8 cellular contexts compared by ENCODE assay signal in genomic region chr17:7887482-7888183, GRCh38. TPM values are rescaled to one million over a fixed set of nuclear protein-coding genes. Genes with fewer than 3 reads are reported as not detected.
DNase-seq lines count a peak whose midpoint lies in the region; TF ChIP-seq lines count a peak whose summit lies in the region.

No MANE protein-coding gene starts in this region.

- H3K9me3 ChIP-seq in HUES48 (ENCODE audit: control insufficient read depth, insufficient read depth, low read length) (no peaks in the 10 kb centered on the region), NT2/D1 (ENCODE audit: insufficient read depth, low read length) (no peaks in the 10 kb centered on the region), mononuclear cell (ENCODE audit: low read depth, low read length) (no peaks in the 10 kb centered on the region)

- H3K36me3 ChIP-seq in HUES48 (ENCODE audit: control insufficient read depth, insufficient read depth, low read length) (peaks cover 5% of the 10 kb centered on the region; the same call in 1 of the 2 replicates), NT2/D1 (ENCODE audit: insufficient read depth, insufficient read length, low read length) (peaks cover 22% of the 10 kb centered on the region)

- H3K4me3 ChIP-seq in HUES48 (ENCODE audit: low read depth, low read length) (peak overlapping the region; percentile 85), NT2/D1 (ENCODE audit: insufficient read length, low read depth) (peak overlapping the region; percentile 35), epithelial cell of esophagus (ENCODE audit: low read length) (peak overlapping the region; percentile 82), mononuclear cell (ENCODE audit: low read length) (peak overlapping the region; percentile 68)

- H3K4me1 ChIP-seq in HUES48 (ENCODE audit: control insufficient read depth, insufficient read depth, low read length) (peaks cover 31% of the 10 kb centered on the region), NT2/D1 (ENCODE audit: insufficient read depth, insufficient read length) (peaks cover 5% of the 10 kb centered on the region), mononuclear cell (ENCODE audit: insufficient read depth, low read length) (peaks cover 65% of the 10 kb centered on the region)

- peak; percentile 60 for DNase-seq in NK-92 treated with Interleukin-12 subunit alpha and Interleukin-12 subunit beta, amount 100 ng/mL, for 24 hours (lab: John Stamatoyannopoulos, UW)
- no peak for DNase-seq in NK-92 (lab: John Stamatoyannopoulos, UW; ENCODE audit: unreplicated experiment)
- DNase-seq in NT2/D1 (ENCODE audit: low read depth, low spot score), result no peak
- peak; percentile 86 for DNase-seq in activated CD8-positive, alpha-beta memory T cell treated with anti-CD3 and anti-CD28 coated beads, Interleukin-2, amount 50 U/mL, for 48 hours
- DNase-seq in epithelial cell of esophagus (ENCODE audit: low read depth), result peak; percentile 95
- DNase-seq in stimulated activated CD8-positive, alpha-beta memory T cell treated with anti-CD3 and anti-CD28 coated beads, Interleukin-15, amount 100 ng/mL, for 48 hours (ENCODE audit: low read depth in 2 of 2), result peak; percentile 73 to 79

- H3K27ac ChIP-seq in HUES48 (ENCODE audit: low read depth, low read length), result peak overlapping the region; percentile 73

- H3K27me3 ChIP-seq in HUES48 (ENCODE audit: control insufficient read depth, insufficient read depth, low read length), result peaks cover 11% of the 10 kb centered on the region
- no peaks in the 10 kb centered on the region for H3K27me3 ChIP-seq in NT2/D1 (ENCODE audit: insufficient read depth, insufficient read length)
- no peaks in the 10 kb centered on the region for H3K27me3 ChIP-seq in mononuclear cell (ENCODE audit: insufficient read depth, low read length)

- H3K9ac ChIP-seq in HUES48 (ENCODE audit: low read depth, low read length) (0 out of 2 replicates have a peak overlapping the region, but pooled peaks have one; percentile 40), NT2/D1 (ENCODE audit: insufficient read length, low read depth) (peak overlapping the region; percentile 79)

- TF ChIP-seq CTCF in epithelial cell of esophagus (IDR thresholded peaks at IDR 0.05; ENCODE audit: insufficient read depth, low read depth, low read length, missing control alignments), result no peak

RNA-seq across cellular contexts. Expression of gene CHD3, which starts 1.0 kb away (rescaled TPM):
- total RNA-seq in mononuclear cell, result 96.4 TPM

RNA-seq across cellular contexts. Expression of gene RNF227, which starts 28.5 kb away (rescaled TPM):
- total RNA-seq in mononuclear cell, result 2.4 TPM

RNA-seq across cellular contexts. Expression of gene CYB5D1, which starts 29.8 kb away (rescaled TPM):
- total RNA-seq in mononuclear cell, result 8.8 TPM

RNA-seq across cellular contexts. Expression of gene NAA38, which starts 30.3 kb away (rescaled TPM):
- 14.0 TPM for total RNA-seq in mononuclear cell

RNA-seq across cellular contexts. Expression of gene TMEM88, which starts 32.8 kb away (rescaled TPM):
- 8.5 TPM for total RNA-seq in mononuclear cell

Comparison
In these comparisons a context has a peak if more than half of its experiments do, and no peak if none do; other contexts are left out.
1. DNase-seq: peak in NK-92 treated with Interleukin-12 subunit alpha and Interleukin-12 subunit beta, amount 100 ng/mL, for 24 hours (single experiment), activated CD8-positive, alpha-beta memory T cell treated with anti-CD3 and anti-CD28 coated beads, Interleukin-2, amount 50 U/mL, for 48 hours (single experiment), epithelial cell of esophagus (single experiment) and stimulated activated CD8-positive, alpha-beta memory T cell treated with anti-CD3 and anti-CD28 coated beads, Interleukin-15, amount 100 ng/mL, for 48 hours (2 of 2); none in NK-92 (single experiment) and NT2/D1 (single experiment).
2. H3K4me3 ChIP-seq: peak in every context shown above with its lines; median percentile 85 in HUES48; 82 in epithelial cell of esophagus; 68 in mononuclear cell; 35 in NT2/D1.